Comparison of ENCODE assay signal across 16 cellular contexts in the genomic region with DNA sequence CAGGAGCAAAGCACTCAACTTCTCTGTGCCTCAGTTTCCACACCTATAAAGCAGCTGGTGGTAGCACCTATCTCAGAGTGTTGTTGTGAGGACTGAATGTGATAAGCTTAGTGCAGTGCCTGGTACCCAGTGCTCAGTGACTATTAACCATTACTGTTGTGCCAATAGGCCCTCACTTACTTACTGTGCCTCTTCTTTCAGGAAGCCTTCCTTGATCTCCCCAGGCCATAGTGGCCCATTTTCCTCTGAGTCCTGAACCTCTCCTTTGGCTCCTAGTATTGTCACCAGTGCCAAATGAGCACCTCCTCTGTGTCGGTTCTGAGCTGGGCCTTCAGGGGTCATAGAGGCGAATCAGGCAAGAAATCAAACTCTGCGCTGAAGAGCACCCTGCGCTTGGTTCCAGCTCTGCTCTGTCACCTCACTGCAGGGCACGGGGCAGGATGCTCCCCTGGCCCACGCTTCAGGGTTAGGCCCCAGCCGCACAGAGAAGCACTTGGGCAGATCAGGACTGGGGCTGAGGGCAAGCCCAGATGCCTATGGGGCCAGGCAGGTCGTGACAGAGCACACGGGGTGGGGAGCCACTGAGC. TPM values are rescaled to one million over a fixed set of nuclear protein-coding genes. Genes with fewer than 3 reads are reported as not detected.
DNase-seq lines count a peak whose midpoint lies in the region; ATAC-seq lines count a peak whose summit lies in the region.
"Had no signal": no experiment of that assay in that cellular context is flagged by ENCODE, and none has a peak within 500 bp of the region (broad histone marks: within the 10 kb centered on the region; RNA-seq: fewer than 3 reads in every experiment).

No MANE protein-coding gene starts in this region.

- POLR2A ChIA-PET in activated naive CD8-positive, alpha-beta T cell treated with anti-CD3 and anti-CD28 coated beads, Interleukin-2, amount 10 ng/mL, durations not matched to agents 7 days and 5 days (lab: Charles Lee): interaction anchor here (0.8 to 8.8 kb wide), 3 partner anchors 14 to 36 kb away, joined by 3 to 89 read pairs (median 3); no protein-coding TSS in a partner anchor

- H2BK15ac ChIP-seq in neuronal stem cell (ENCODE audit: low read length): no peak overlapping the region

- no peak overlapping the region for H3K4me3 Mint-ChIP-seq in activated naive CD8-positive, alpha-beta T cell treated with anti-CD3 and anti-CD28 coated beads, Interleukin-2, amount 10 ng/mL, durations not matched to agents 7 days and 5 days
- no peak overlapping the region for H3K4me3 Mint-ChIP-seq in activated naive CD8-positive, alpha-beta T cell treated with anti-CD3 and anti-CD28 coated beads, Interleukin-2, amount 50 U/mL, for 24 hours
- no peak overlapping the region for H3K4me3 Mint-ChIP-seq in activated T-helper 1 cell treated with anti-CD3 and anti-CD28 coated beads, Interleukin-12 subunit alpha, Interleukin-12 subunit beta, Interleukin-2, Interleukin-4 antibody, amounts not matched to agents 30 ng/mL and 10 ng/mL and 1 ng/mL, durations not matched to agents 14 hours and 24 hours and 36 hours
- H3K4me3 Mint-ChIP-seq: CD4-positive, alpha-beta T cell had no signal

- no peaks in the 10 kb centered on the region for H3K27me3 Mint-ChIP-seq in activated naive CD8-positive, alpha-beta T cell treated with anti-CD3 and anti-CD28 coated beads, Interleukin-2, amount 10 ng/mL, durations not matched to agents 7 days and 5 days
- H3K27me3 Mint-ChIP-seq in activated naive CD8-positive, alpha-beta T cell treated with anti-CD3 and anti-CD28 coated beads, Interleukin-2, amount 50 U/mL, for 24 hours: no peaks in the 10 kb centered on the region
- no peaks in the 10 kb centered on the region for H3K27me3 Mint-ChIP-seq in activated T-helper 1 cell treated with anti-CD3 and anti-CD28 coated beads, Interleukin-12 subunit alpha, Interleukin-12 subunit beta, Interleukin-2, Interleukin-4 antibody, amounts not matched to agents 30 ng/mL and 10 ng/mL and 1 ng/mL, durations not matched to agents 14 hours and 24 hours and 36 hours (ENCODE audit: insufficient read depth)
- H3K27me3 Mint-ChIP-seq: CD4-positive, alpha-beta T cell had no signal

- H3K18ac ChIP-seq in neuronal stem cell (ENCODE audit: low read length): peak overlapping the region; percentile 60

- no peak overlapping the region for H3K14ac ChIP-seq in neuronal stem cell (ENCODE audit: low read length)

- no peak for ATAC-seq in activated naive CD8-positive, alpha-beta T cell treated with anti-CD3 and anti-CD28 coated beads, Interleukin-2, amount 10 ng/mL, durations not matched to agents 7 days and 5 days (ENCODE audit: low read depth)
- no peak for ATAC-seq in activated naive CD8-positive, alpha-beta T cell treated with anti-CD3 and anti-CD28 coated beads, Interleukin-2, amount 50 U/mL, for 24 hours
- no peak for ATAC-seq in GM21619 (IDR thresholded peaks at IDR 0.05; ENCODE audit: unreplicated experiment)
- no peak for ATAC-seq in HG02610 (IDR thresholded peaks at IDR 0.05; ENCODE audit: unreplicated experiment)

- no peak overlapping the region for H2BK12ac ChIP-seq in neuronal stem cell (ENCODE audit: low read length)

- H3K9me3 ChIP-seq in neuronal stem cell (replicated peaks in 1 of 2; ENCODE audit: control insufficient read depth in 2 of 2, insufficient read depth in 1 of 2, low read depth in 1 of 2, low read length in 2 of 2): no peaks in the 10 kb centered on the region
- H3K9me3 ChIP-seq: BE2C, Caco-2, HAP-1 had no signal

- H2AK5ac ChIP-seq in neuronal stem cell (ENCODE audit: low read depth, low read length): no peak overlapping the region

- no peak overlapping the region for H3K23ac ChIP-seq in neuronal stem cell (ENCODE audit: low read depth, low read length, poor library complexity)

- no peak for DNase-seq in activated naive CD8-positive, alpha-beta T cell treated with anti-CD3 and anti-CD28 coated beads, Interleukin-2, amount 10 ng/mL, durations not matched to agents 7 days and 5 days
- no peak for DNase-seq in activated naive CD8-positive, alpha-beta T cell treated with anti-CD3 and anti-CD28 coated beads, Interleukin-2, amount 50 U/mL, for 24 hours
- DNase-seq in activated T-helper 1 cell treated with anti-CD3 and anti-CD28 coated beads, Interleukin-12 subunit alpha, Interleukin-12 subunit beta, Interleukin-2, Interleukin-4 antibody, amounts not matched to agents 30 ng/mL and 10 ng/mL and 1 ng/mL, durations not matched to agents 14 hours and 24 hours and 36 hours (ENCODE audit: low spot score): no peak
- DNase-seq in neuronal stem cell (ENCODE audit: low spot score): no peak
- DNase-seq: ACHN; BE2C; Caco-2; CD4-positive, alpha-beta T cell; GOT3; KG1 had no signal

- peaks cover 8% of the 10 kb centered on the region for H3K36me3 Mint-ChIP-seq in activated naive CD8-positive, alpha-beta T cell treated with anti-CD3 and anti-CD28 coated beads, Interleukin-2, amount 10 ng/mL, durations not matched to agents 7 days and 5 days
- no peaks in the 10 kb centered on the region for H3K36me3 Mint-ChIP-seq in activated naive CD8-positive, alpha-beta T cell treated with anti-CD3 and anti-CD28 coated beads, Interleukin-2, amount 50 U/mL, for 24 hours (ENCODE audit: low read depth)
- no peaks in the 10 kb centered on the region for H3K36me3 Mint-ChIP-seq in activated T-helper 1 cell treated with anti-CD3 and anti-CD28 coated beads, Interleukin-12 subunit alpha, Interleukin-12 subunit beta, Interleukin-2, Interleukin-4 antibody, amounts not matched to agents 30 ng/mL and 10 ng/mL and 1 ng/mL, durations not matched to agents 14 hours and 24 hours and 36 hours (ENCODE audit: low read depth)
- H3K36me3 Mint-ChIP-seq: IgD-negative memory B cell had no signal

- H3K9me3 Mint-ChIP-seq in activated naive CD8-positive, alpha-beta T cell treated with anti-CD3 and anti-CD28 coated beads, Interleukin-2, amount 10 ng/mL, durations not matched to agents 7 days and 5 days: no peaks in the 10 kb centered on the region
- H3K9me3 Mint-ChIP-seq in activated naive CD8-positive, alpha-beta T cell treated with anti-CD3 and anti-CD28 coated beads, Interleukin-2, amount 50 U/mL, for 24 hours: no peaks in the 10 kb centered on the region
- no peaks in the 10 kb centered on the region for H3K9me3 Mint-ChIP-seq in activated T-helper 1 cell treated with anti-CD3 and anti-CD28 coated beads, Interleukin-12 subunit alpha, Interleukin-12 subunit beta, Interleukin-2, Interleukin-4 antibody, amounts not matched to agents 30 ng/mL and 10 ng/mL and 1 ng/mL, durations not matched to agents 14 hours and 24 hours and 36 hours
- H3K9me3 Mint-ChIP-seq: CD4-positive, alpha-beta T cell; IgD-negative memory B cell had no signal

- H3K4me2 ChIP-seq in neuronal stem cell (ENCODE audit: insufficient read depth, low read length, poor library complexity, severe bottlenecking): no peak overlapping the region

- no peak overlapping the region for H2BK5ac ChIP-seq in neuronal stem cell (ENCODE audit: low read length)

- peak overlapping the region; percentile 50 for H4K91ac ChIP-seq in neuronal stem cell (ENCODE audit: low read depth, low read length, poor library complexity)

- no peak overlapping the region for H4K8ac ChIP-seq in neuronal stem cell (ENCODE audit: low read depth, low read length)

- intact Hi-C loops in activated T-helper 1 cell treated with anti-CD3 and anti-CD28 coated beads, Interleukin-12 subunit alpha, Interleukin-12 subunit beta, Interleukin-2, Interleukin-4 antibody, amounts not matched to agents 30 ng/mL and 10 ng/mL and 1 ng/mL, durations not matched to agents 14 hours and 24 hours and 36 hours (cut with micrococcal nuclease): no loop called here

- H3K9ac ChIP-seq in neuronal stem cell (ENCODE audit: low read depth, low read length, poor library complexity): no peak overlapping the region

- H3K27me3 ChIP-seq in neuronal stem cell (ENCODE audit: control insufficient read depth in 3 of 3, insufficient read depth in 3 of 3, low read depth in 1 of 3, low read length in 3 of 3): peaks cover 0 to 3% (median 0%) of the 10 kb centered on the region in 3 experiments
- H3K27me3 ChIP-seq: BE2C had no signal

- H3K4me1 ChIP-seq in neuronal stem cell (ENCODE audit: control insufficient read depth in 2 of 2, insufficient read depth in 1 of 2, low read depth in 1 of 2, low read length in 2 of 2): peaks cover 9 to 25% of the 10 kb centered on the region in 2 donors

- peak overlapping the region; percentile 8 for H3K27ac Mint-ChIP-seq in activated naive CD8-positive, alpha-beta T cell treated with anti-CD3 and anti-CD28 coated beads, Interleukin-2, amount 10 ng/mL, durations not matched to agents 7 days and 5 days
- no peak overlapping the region for H3K27ac Mint-ChIP-seq in activated naive CD8-positive, alpha-beta T cell treated with anti-CD3 and anti-CD28 coated beads, Interleukin-2, amount 50 U/mL, for 24 hours
- peak overlapping the region; percentile 44 for H3K27ac Mint-ChIP-seq in activated T-helper 1 cell treated with anti-CD3 and anti-CD28 coated beads, Interleukin-12 subunit alpha, Interleukin-12 subunit beta, Interleukin-2, Interleukin-4 antibody, amounts not matched to agents 30 ng/mL and 10 ng/mL and 1 ng/mL, durations not matched to agents 14 hours and 24 hours and 36 hours
- H3K27ac Mint-ChIP-seq: CD4-positive, alpha-beta T cell had no signal

- no peak overlapping the region for H2AFZ ChIP-seq in neuronal stem cell (ENCODE audit: low read length)

- no peak overlapping the region for H3K4me3 ChIP-seq in neuronal stem cell (ENCODE audit: low read length in 2 of 2)
- H3K4me3 ChIP-seq: HAP-1 had no signal

- no peak overlapping the region for H3K27ac ChIP-seq in neuronal stem cell (replicated peaks; ENCODE audit: low read length)
- H3K27ac ChIP-seq: C4-2B had no signal

- peaks cover 34% of the 10 kb centered on the region for H3K4me1 Mint-ChIP-seq in activated naive CD8-positive, alpha-beta T cell treated with anti-CD3 and anti-CD28 coated beads, Interleukin-2, amount 10 ng/mL, durations not matched to agents 7 days and 5 days
- peaks cover 15% of the 10 kb centered on the region for H3K4me1 Mint-ChIP-seq in activated naive CD8-positive, alpha-beta T cell treated with anti-CD3 and anti-CD28 coated beads, Interleukin-2, amount 50 U/mL, for 24 hours
- peaks cover 31% of the 10 kb centered on the region for H3K4me1 Mint-ChIP-seq in activated T-helper 1 cell treated with anti-CD3 and anti-CD28 coated beads, Interleukin-12 subunit alpha, Interleukin-12 subunit beta, Interleukin-2, Interleukin-4 antibody, amounts not matched to agents 30 ng/mL and 10 ng/mL and 1 ng/mL, durations not matched to agents 14 hours and 24 hours and 36 hours (ENCODE audit: low read depth)

- no peaks in the 10 kb centered on the region for H3K79me1 ChIP-seq in neuronal stem cell (ENCODE audit: low read depth, low read length)

- no peak overlapping the region for H3K4ac ChIP-seq in neuronal stem cell (ENCODE audit: low read length)

- no peaks in the 10 kb centered on the region for H3K36me3 ChIP-seq in neuronal stem cell (replicated peaks in 1 of 2; ENCODE audit: control insufficient read depth in 2 of 2, insufficient read depth in 2 of 2, low read length in 2 of 2)
- H3K36me3 ChIP-seq: BE2C, HAP-1 had no signal

- no CpG with 5 or more reads among the region's 9 CpGs for WGBS in neuronal stem cell (ENCODE audit: extremely low coverage in 2 of 2, insufficient read length in 2 of 2, insufficient replicate concordance in 1 of 2), 2 donors

- H2BK120ac ChIP-seq in neuronal stem cell (ENCODE audit: low read depth, low read length): no peak overlapping the region

RNA-seq across cellular contexts. Expression of a gene that starts 2.5 kb away (rescaled TPM):
- total RNA-seq in activated naive CD8-positive, alpha-beta T cell treated with anti-CD3 and anti-CD28 coated beads, Interleukin-2, amount 10 ng/mL, durations not matched to agents 7 days and 5 days: under 1 TPM; 0.74 to 0.94 TPM
- total RNA-seq in activated T-helper 1 cell treated with anti-CD3 and anti-CD28 coated beads, Interleukin-12 subunit alpha, Interleukin-12 subunit beta, Interleukin-2, Interleukin-4 antibody, amounts not matched to agents 30 ng/mL and 10 ng/mL and 1 ng/mL, durations not matched to agents 14 hours and 24 hours and 36 hours: not detected in 2 replicates
- 0.06 TPM for polyA plus RNA-seq in neuronal stem cell (2013, experiment 1 of 2)
- 0.04 TPM for polyA plus RNA-seq in neuronal stem cell (2013, experiment 2 of 2)
- total RNA-seq: A172; Caco-2; CD4-positive, alpha-beta T cell had no signal

RNA-seq across cellular contexts. Expression of a gene that starts 4.0 kb away (rescaled TPM):
- 100 to 1,000 TPM; 117 to 124 TPM for total RNA-seq in activated naive CD8-positive, alpha-beta T cell treated with anti-CD3 and anti-CD28 coated beads, Interleukin-2, amount 10 ng/mL, durations not matched to agents 7 days and 5 days
- total RNA-seq in activated T-helper 1 cell treated with anti-CD3 and anti-CD28 coated beads, Interleukin-12 subunit alpha, Interleukin-12 subunit beta, Interleukin-2, Interleukin-4 antibody, amounts not matched to agents 30 ng/mL and 10 ng/mL and 1 ng/mL, durations not matched to agents 14 hours and 24 hours and 36 hours: 18.6 and 19.1 TPM in 2 replicates
- polyA plus RNA-seq in neuronal stem cell (2013, experiment 1 of 2): 6.0 TPM
- 6.5 TPM for polyA plus RNA-seq in neuronal stem cell (2013, experiment 2 of 2)

RNA-seq across cellular contexts. Expression of a gene that starts 22.9 kb away (rescaled TPM):
- under 1 TPM; 0.17 to 0.67 TPM for total RNA-seq in activated naive CD8-positive, alpha-beta T cell treated with anti-CD3 and anti-CD28 coated beads, Interleukin-2, amount 10 ng/mL, durations not matched to agents 7 days and 5 days
- total RNA-seq in activated T-helper 1 cell treated with anti-CD3 and anti-CD28 coated beads, Interleukin-12 subunit alpha, Interleukin-12 subunit beta, Interleukin-2, Interleukin-4 antibody, amounts not matched to agents 30 ng/mL and 10 ng/mL and 1 ng/mL, durations not matched to agents 14 hours and 24 hours and 36 hours: not detected in 2 replicates
- polyA plus RNA-seq in neuronal stem cell (2013, experiment 1 of 2): not detected
- polyA plus RNA-seq in neuronal stem cell (2013, experiment 2 of 2): 0.01 TPM
- total RNA-seq: CD4-positive, alpha-beta T cell had no signal
- polyA plus RNA-seq: IgD-negative memory B cell had no signal

RNA-seq across cellular contexts. Expression of a gene that starts 37.3 kb away (rescaled TPM):
- 1 to 10 TPM; 1.6 to 2.0 TPM for total RNA-seq in activated naive CD8-positive, alpha-beta T cell treated with anti-CD3 and anti-CD28 coated beads, Interleukin-2, amount 10 ng/mL, durations not matched to agents 7 days and 5 days
- 3.4 and 3.6 TPM in 2 replicates for total RNA-seq in activated T-helper 1 cell treated with anti-CD3 and anti-CD28 coated beads, Interleukin-12 subunit alpha, Interleukin-12 subunit beta, Interleukin-2, Interleukin-4 antibody, amounts not matched to agents 30 ng/mL and 10 ng/mL and 1 ng/mL, durations not matched to agents 14 hours and 24 hours and 36 hours
- polyA plus RNA-seq in neuronal stem cell (2013, experiment 1 of 2): 1.4 TPM
- 1.7 TPM for polyA plus RNA-seq in neuronal stem cell (2013, experiment 2 of 2)
- total RNA-seq: A172 had no signal

RNA-seq across cellular contexts. Expression of a gene that starts 59.7 kb away (rescaled TPM):
- total RNA-seq in activated naive CD8-positive, alpha-beta T cell treated with anti-CD3 and anti-CD28 coated beads, Interleukin-2, amount 10 ng/mL, durations not matched to agents 7 days and 5 days: 10 to 100 TPM; 45.1 to 49.9 TPM
- 98.4 and 99.0 TPM in 2 replicates for total RNA-seq in activated T-helper 1 cell treated with anti-CD3 and anti-CD28 coated beads, Interleukin-12 subunit alpha, Interleukin-12 subunit beta, Interleukin-2, Interleukin-4 antibody, amounts not matched to agents 30 ng/mL and 10 ng/mL and 1 ng/mL, durations not matched to agents 14 hours and 24 hours and 36 hours
- 16.0 TPM for polyA plus RNA-seq in neuronal stem cell (2013, experiment 1 of 2)
- polyA plus RNA-seq in neuronal stem cell (2013, experiment 2 of 2): 15.0 TPM
